ENCODE assay signal across 18 cellular contexts in genomic region chr1:236457775-236458174, GRCh38.
A peak's percentile ranks its signal among the peaks of the same experiment; 100 is the strongest.
DNase-seq lines count a peak whose midpoint lies in the region; ATAC-seq, FAIRE-seq and TF ChIP-seq lines count a peak whose summit lies in the region.
"Had no signal": no experiment of that assay in that cellular context is flagged by ENCODE, and none has a peak within 500 bp of the region (broad histone marks: within the 10 kb centered on the region; RNA-seq: fewer than 3 reads in every experiment).

No MANE protein-coding gene starts in this region.

- intact Hi-C loops in A673 (cut with micrococcal nuclease; ENCODE audit: unreplicated experiment) = no loop called here

- H3K27ac ChIP-seq in A673 (ENCODE audit: low read depth, low read length, poor library complexity, severe bottlenecking) = no peak overlapping the region
- H3K27ac ChIP-seq: heart left ventricle had no signal

- CTCF ChIA-PET in A673 (lab: Charles Lee) = no interaction called here

- no peaks in the 10 kb centered on the region for H3K27me3 ChIP-seq in A673 (replicated peaks; ENCODE audit: insufficient read depth, low read depth, low read length, poor library complexity)
- H3K27me3 ChIP-seq: heart left ventricle had no signal

- H3K9me3 ChIP-seq in A673 (ENCODE audit: low read depth, low read length, poor library complexity, severe bottlenecking) = no peaks in the 10 kb centered on the region
- H3K9me3 ChIP-seq: heart left ventricle had no signal

- H3K4me1 ChIP-seq in A673 (ENCODE audit: insufficient read depth, low read length, poor library complexity, severe bottlenecking) = no peaks in the 10 kb centered on the region
- H3K4me1 ChIP-seq: heart left ventricle had no signal

- DNase-seq in activated naive CD8-positive, alpha-beta T cell treated with anti-CD3 and anti-CD28 coated beads, Interleukin-2, amount 50 U/mL, for 24 hours = no peak
- DNase-seq in activated naive CD8-positive, alpha-beta T cell treated with anti-CD3 and anti-CD28 coated beads for 36 hours = no peak
- DNase-seq in GM20000 (ENCODE audit: low spot score) (peak; percentile 38), HTR-8/SVneo (ENCODE audit: insufficient read length, low spot score) (no peak), A673 (ENCODE audit: low spot score) (no peak), OCI-M2 (lab: John Stamatoyannopoulos, UW; ENCODE audit: unreplicated experiment) (no peak)
- DNase-seq: activated CD4-positive, alpha-beta T cell treated with anti-CD3 and anti-CD28 coated beads, Interleukin-2, amount 50 U/mL, for 1 hour; caudate nucleus; HCEC 1CT; heart left ventricle; left cardiac atrium; MM.1S; NCI-H2171 treated with DMSO at 0.1 percent for 48 hours; stimulated activated CD4-positive, alpha-beta T cell treated with anti-CD3 and anti-CD28 coated beads, Interleukin-2, amount 100 ng/mL, for 48 hours had no signal

- no peak for FAIRE-seq in HTR-8/SVneo (lab: Jason Lieb, UNC)

- peak; percentile 76 for ATAC-seq in activated naive CD8-positive, alpha-beta T cell treated with anti-CD3 and anti-CD28 coated beads, Interleukin-2, amount 50 U/mL, for 24 hours
- ATAC-seq in HG03060 (IDR thresholded peaks at IDR 0.05; ENCODE audit: low read depth, unreplicated experiment) = peak; percentile 68
- peak; percentile 72 for ATAC-seq in stimulated activated memory B cell treated with anti-CD40 and anti-IgM and Interleukin-4, amounts not matched to agents 10 μg/mL and 1 μg/mL and 100 μg/mL, for 72 hours
- ATAC-seq: heart left ventricle, left cardiac atrium had no signal

- no TSS peak for BruUV-seq in A673 (replicated peaks; lab: Mats Ljungman, UMichigan)

- no peak overlapping the region for H3K4me3 ChIP-seq in A673 (ENCODE audit: low read depth, low read length, poor library complexity, severe bottlenecking)
- H3K4me3 ChIP-seq: heart left ventricle had no signal

- no peaks in the 10 kb centered on the region for H3K36me3 Mint-ChIP-seq in activated naive CD8-positive, alpha-beta T cell treated with anti-CD3 and anti-CD28 coated beads, Interleukin-2, amount 50 U/mL, for 24 hours (ENCODE audit: low read depth)
- no peaks in the 10 kb centered on the region for H3K36me3 Mint-ChIP-seq in activated naive CD8-positive, alpha-beta T cell treated with anti-CD3 and anti-CD28 coated beads for 36 hours
- H3K36me3 Mint-ChIP-seq in stimulated activated memory B cell treated with anti-CD40 and anti-IgM and Interleukin-4, amounts not matched to agents 10 μg/mL and 1 μg/mL and 100 μg/mL, for 72 hours = peaks cover 5% of the 10 kb centered on the region
- H3K36me3 Mint-ChIP-seq: activated naive CD4-positive, alpha-beta T cell treated with anti-CD3 and anti-CD28 coated beads, Interleukin-2, amount 50 U/mL, for 24 hours had no signal

- TF ChIP-seq CTCF in GM20000 (IDR thresholded peaks at IDR 0.05; ENCODE audit: extremely low read depth, missing control alignments) (no peak), A673 (conservative IDR thresholded peaks at IDR 0.05; ENCODE audit: low read depth, low read length) (no peak)

- H3K27me3 Mint-ChIP-seq in activated naive CD8-positive, alpha-beta T cell treated with anti-CD3 and anti-CD28 coated beads, Interleukin-2, amount 50 U/mL, for 24 hours = peaks cover 7% of the 10 kb centered on the region
- H3K27me3 Mint-ChIP-seq in activated naive CD8-positive, alpha-beta T cell treated with anti-CD3 and anti-CD28 coated beads for 36 hours = peaks cover 30% of the 10 kb centered on the region
- peaks cover 87% of the 10 kb centered on the region for H3K27me3 Mint-ChIP-seq in stimulated activated memory B cell treated with anti-CD40 and anti-IgM and Interleukin-4, amounts not matched to agents 10 μg/mL and 1 μg/mL and 100 μg/mL, for 72 hours

- no peak overlapping the region for H3K4me3 Mint-ChIP-seq in activated naive CD8-positive, alpha-beta T cell treated with anti-CD3 and anti-CD28 coated beads, Interleukin-2, amount 50 U/mL, for 24 hours
- no peak overlapping the region for H3K4me3 Mint-ChIP-seq in activated naive CD8-positive, alpha-beta T cell treated with anti-CD3 and anti-CD28 coated beads for 36 hours
- no peak overlapping the region for H3K4me3 Mint-ChIP-seq in stimulated activated memory B cell treated with anti-CD40 and anti-IgM and Interleukin-4, amounts not matched to agents 10 μg/mL and 1 μg/mL and 100 μg/mL, for 72 hours
- H3K4me3 Mint-ChIP-seq: activated naive CD4-positive, alpha-beta T cell treated with anti-CD3 and anti-CD28 coated beads, Interleukin-2, amount 50 U/mL, for 24 hours; stimulated activated naive CD8-positive, alpha-beta T cell treated with anti-CD3 and anti-CD28 coated beads, Interleukin-15, Interleukin-2, amounts not matched to agents 100 ng/mL and 50 ng/mL, for 24 hours had no signal

- no peak overlapping the region for H3K27ac Mint-ChIP-seq in activated naive CD8-positive, alpha-beta T cell treated with anti-CD3 and anti-CD28 coated beads, Interleukin-2, amount 50 U/mL, for 24 hours
- H3K27ac Mint-ChIP-seq in activated naive CD8-positive, alpha-beta T cell treated with anti-CD3 and anti-CD28 coated beads for 36 hours = no peak overlapping the region
- H3K27ac Mint-ChIP-seq in stimulated activated memory B cell treated with anti-CD40 and anti-IgM and Interleukin-4, amounts not matched to agents 10 μg/mL and 1 μg/mL and 100 μg/mL, for 72 hours = no peak overlapping the region
- H3K27ac Mint-ChIP-seq: activated naive CD4-positive, alpha-beta T cell treated with anti-CD3 and anti-CD28 coated beads, Interleukin-2, amount 50 U/mL, for 24 hours; stimulated activated naive CD8-positive, alpha-beta T cell treated with anti-CD3 and anti-CD28 coated beads, Interleukin-15, Interleukin-2, amounts not matched to agents 100 ng/mL and 50 ng/mL, for 24 hours had no signal

- peaks cover 7% of the 10 kb centered on the region for H3K4me1 Mint-ChIP-seq in activated naive CD8-positive, alpha-beta T cell treated with anti-CD3 and anti-CD28 coated beads, Interleukin-2, amount 50 U/mL, for 24 hours
- peaks cover 6% of the 10 kb centered on the region for H3K4me1 Mint-ChIP-seq in activated naive CD8-positive, alpha-beta T cell treated with anti-CD3 and anti-CD28 coated beads for 36 hours
- peaks cover 17% of the 10 kb centered on the region for H3K4me1 Mint-ChIP-seq in stimulated activated memory B cell treated with anti-CD40 and anti-IgM and Interleukin-4, amounts not matched to agents 10 μg/mL and 1 μg/mL and 100 μg/mL, for 72 hours
- H3K4me1 Mint-ChIP-seq: activated naive CD4-positive, alpha-beta T cell treated with anti-CD3 and anti-CD28 coated beads, Interleukin-2, amount 50 U/mL, for 24 hours had no signal

- POLR2A ChIA-PET in A673 (lab: Charles Lee; ENCODE audit: low non-redundant PET) = no interaction called here

- H3K36me3 ChIP-seq in A673 (ENCODE audit: insufficient read depth, low read length, poor library complexity, severe bottlenecking) = no peaks in the 10 kb centered on the region
- H3K36me3 ChIP-seq: heart left ventricle had no signal

- no peaks in the 10 kb centered on the region for H3K9me3 Mint-ChIP-seq in activated naive CD8-positive, alpha-beta T cell treated with anti-CD3 and anti-CD28 coated beads, Interleukin-2, amount 50 U/mL, for 24 hours
- no peaks in the 10 kb centered on the region for H3K9me3 Mint-ChIP-seq in activated naive CD8-positive, alpha-beta T cell treated with anti-CD3 and anti-CD28 coated beads for 36 hours
- no peaks in the 10 kb centered on the region for H3K9me3 Mint-ChIP-seq in stimulated activated memory B cell treated with anti-CD40 and anti-IgM and Interleukin-4, amounts not matched to agents 10 μg/mL and 1 μg/mL and 100 μg/mL, for 72 hours
- H3K9me3 Mint-ChIP-seq: activated naive CD4-positive, alpha-beta T cell treated with anti-CD3 and anti-CD28 coated beads, Interleukin-2, amount 50 U/mL, for 24 hours; stimulated activated naive CD8-positive, alpha-beta T cell treated with anti-CD3 and anti-CD28 coated beads, Interleukin-15, Interleukin-2, amounts not matched to agents 100 ng/mL and 50 ng/mL, for 24 hours had no signal
